Comparison of ENCODE assay signal across 9 cellular contexts in the genomic region with DNA sequence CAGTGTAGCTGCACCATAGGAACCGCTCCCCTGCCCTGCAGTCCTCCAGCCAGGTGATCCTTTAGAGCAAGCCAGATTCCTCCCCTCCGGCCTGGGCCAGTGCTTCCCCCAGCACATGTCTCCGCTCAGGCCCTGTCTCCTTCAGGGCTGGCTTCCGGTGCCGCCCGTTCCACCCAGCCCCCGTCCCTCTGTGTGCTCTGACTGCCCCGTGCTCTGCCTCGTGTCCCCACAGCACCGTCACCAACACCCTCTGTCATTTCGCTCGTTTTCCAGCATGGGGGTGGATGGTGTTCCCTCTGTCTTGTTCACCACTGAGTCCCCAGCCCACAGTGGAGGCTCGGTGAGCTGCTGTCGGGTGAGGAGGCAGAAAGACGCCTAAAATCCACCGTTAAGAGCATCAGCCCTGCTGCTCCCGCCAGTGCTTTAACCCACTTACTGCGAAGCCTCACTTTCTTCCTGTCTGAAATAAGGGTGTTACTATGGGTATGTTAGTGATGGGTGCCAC. TPM values are rescaled to one million over a fixed set of nuclear protein-coding genes. Genes with fewer than 3 reads are reported as not detected.
DNase-seq lines count a peak whose midpoint lies in the region; ATAC-seq, FAIRE-seq and TF ChIP-seq lines count a peak whose summit lies in the region.
"Had no signal": no experiment of that assay in that cellular context is flagged by ENCODE, and none has a peak within 500 bp of the region (broad histone marks: within the 10 kb centered on the region; RNA-seq: fewer than 3 reads in every experiment).

No MANE protein-coding gene starts in this region.

- peaks cover 14% of the 10 kb centered on the region for H3K36me3 ChIP-seq in BE2C
- no peaks in the 10 kb centered on the region for H3K36me3 ChIP-seq in pancreas
- no peaks in the 10 kb centered on the region for H3K36me3 ChIP-seq in thyroid gland

- intact Hi-C loops in pancreas (cut with DNase I), result no loop called here
- intact Hi-C loops in thyroid gland (cut with DNase I), result no loop called here

- H3K9me3 ChIP-seq in BE2C (no peaks in the 10 kb centered on the region), pancreas (no peaks in the 10 kb centered on the region), thyroid gland (no peaks in the 10 kb centered on the region)

- H3K27me3 ChIP-seq in BE2C, result no peaks in the 10 kb centered on the region
- no peaks in the 10 kb centered on the region for H3K27me3 ChIP-seq in HL-60 (ENCODE audit: insufficient read depth, poor library complexity, severe bottlenecking)
- H3K27me3 ChIP-seq in pancreas, result no peaks in the 10 kb centered on the region
- H3K27me3 ChIP-seq in thyroid gland, result no peaks in the 10 kb centered on the region

- no peak for TF ChIP-seq POLR2A in thyroid gland (IDR thresholded peaks at IDR 0.05)

- POLR2A ChIA-PET in HEK293T (lab: Yijun Ruan, JAX), result interaction anchor here (0.6 kb wide), 1 partner anchor 27 kb away, joined by 3 read pairs; no protein-coding TSS in a partner anchor

- H3K4me3 ChIP-seq in BE2C (ENCODE audit: low read depth, low read length), result no peak overlapping the region
- H3K4me3 ChIP-seq in HL-60 (replicated peaks; ENCODE audit: insufficient read depth, low read length), result no peak overlapping the region
- H3K4me3 ChIP-seq in fibroblast of pulmonary artery (replicated peaks; ENCODE audit: low read depth, low read length), result no peak overlapping the region
- H3K4me3 ChIP-seq in pancreas, result no peak overlapping the region
- H3K4me3 ChIP-seq in thyroid gland (replicated peaks in 1 of 3), result no peak overlapping the region

- FAIRE-seq in pancreas (lab: Jason Lieb, UNC), result no peak
- FAIRE-seq: endometrium had no signal

- H3K4me1 ChIP-seq in BE2C (peaks cover 42% of the 10 kb centered on the region), pancreas (peaks cover 35 to 67% (median 44%) of the 10 kb centered on the region in 3 donors), thyroid gland (peaks cover 60 to 83% of the 10 kb centered on the region in 2 donors)

- peak in 1 of 4 donors; percentile 19 for ATAC-seq in pancreas

- CTCF ChIA-PET in HEK293T (lab: Yijun Ruan, JAX), result interaction anchor here (0.6 kb wide), 1 partner anchor 45 kb away, joined by 3 read pairs; no protein-coding TSS in a partner anchor

- peak overlapping the region; percentile 67 for H3K27ac ChIP-seq in HL-60 (replicated peaks)
- peak overlapping the region in 3 of 4 donors; percentile 63 to 88 (median 81) for H3K27ac ChIP-seq in pancreas
- peak overlapping the region; percentile 42 to 93 (median 85) for H3K27ac ChIP-seq in thyroid gland

- no peak for TF ChIP-seq CTCF in BE2C (IDR thresholded peaks at IDR 0.05; ENCODE audit: low read depth, low read length)
- TF ChIP-seq CTCF in HL-60 (IDR thresholded peaks at IDR 0.05; ENCODE audit: insufficient read depth, low read length), result no peak
- no peak for TF ChIP-seq CTCF in fibroblast of pulmonary artery (IDR thresholded peaks at IDR 0.05; ENCODE audit: low read length, missing control alignments)
- TF ChIP-seq CTCF in pancreas (IDR thresholded peaks at IDR 0.05), result no peak
- TF ChIP-seq CTCF in thyroid gland (IDR thresholded peaks at IDR 0.05), result no peak

- DNase-seq in BE2C, result peak; percentile 70
- no peak for DNase-seq in HL-60 (ENCODE audit: low read depth in 1 of 2, low spot score in 1 of 2)
- DNase-seq in activated T-cell treated with anti-CD3 and anti-CD28 coated beads for 48 hours (ENCODE audit: low read depth), result peak; percentile 68
- peak; percentile 27 for DNase-seq in fibroblast of pulmonary artery (ENCODE audit: low read depth)
- no peak for DNase-seq in pancreas
- peak; percentile 29 to 37 for DNase-seq in thyroid gland
- no peak for DNase-seq in ACHN
- DNase-seq in HEK293T (ENCODE audit: extremely low spot score), result no peak

- in situ Hi-C loops in ACHN (cut with HindIII; ENCODE audit: low pct_ligation_motif_present, low pct_unique_long_range_greater_than_20kb, low sequenced_read_pairs), result no loop called here

- 69 to 72% methylated on average over 18 of the region's 18 CpGs for WGBS in pancreas, 2 donors
- WGBS in thyroid gland, 2 donors, result 48 to 50% methylated on average over 16 to 18 of the region's 18 CpGs

TF ChIP-seq in HEK293T, 16 proteins besides CTCF, POLR2A, EP300 and RAD21:
- no peak for TF ChIP-seq FOXM1 (IDR thresholded peaks at IDR 0.05; ENCODE audit: borderline replicate concordance)
- TF ChIP-seq HDGF (IDR thresholded peaks at IDR 0.05; ENCODE audit: borderline replicate concordance), result no peak
- TF ChIP-seq FOXK2 (IDR thresholded peaks at IDR 0.05), result no peak
- no peak for TF ChIP-seq FOXA1 (IDR thresholded peaks at IDR 0.05)
- no peak for TF ChIP-seq ELF4 (IDR thresholded peaks at IDR 0.05)
- no peak for TF ChIP-seq ZNF384 (IDR thresholded peaks at IDR 0.05)
- no peak for TF ChIP-seq BHLHE40 (IDR thresholded peaks at IDR 0.05; ENCODE audit: borderline replicate concordance)
- TF ChIP-seq CTBP1 (IDR thresholded peaks at IDR 0.05; ENCODE audit: borderline replicate concordance), result no peak
- TF ChIP-seq ARNT (IDR thresholded peaks at IDR 0.05), result no peak

RNA-seq across cellular contexts. Expression of gene TSSK6, which starts 54.5 kb away (rescaled TPM):
- polyA plus RNA-seq in BE2C (2012; ENCODE audit: insufficient read depth, insufficient read length, low read depth), result 1.5 TPM
- 1 to 10 TPM in 4 of 6 donors, under 1 TPM in 2; 0.69 to 2.3 (median 1.3) TPM for total RNA-seq in pancreas
- polyA plus RNA-seq in pancreas, result 1 to 10 TPM; 1.5 to 2.5 TPM
- 1 to 10 TPM; 1.8 to 7.7 (median 3.8) TPM for total RNA-seq in thyroid gland

RNA-seq across cellular contexts. Expression of gene NDUFA13, which starts 55.2 kb away (rescaled TPM):
- 1,465 TPM for polyA plus RNA-seq in BE2C (2012; ENCODE audit: insufficient read depth, insufficient read length, low read depth)
- total RNA-seq in pancreas (100 to 1,000 TPM in 4 of 6 donors, 10 to 100 TPM in 2; 87.9 to 154 (median 127) TPM), thyroid gland (100 to 1,000 TPM in 1 of 4 donors, 10 to 100 TPM in 3; 32.8 to 265 (median 63.6) TPM)
- polyA plus RNA-seq in pancreas, result 100 to 1,000 TPM; 147 to 178 TPM

RNA-seq across cellular contexts. Expression of gene GATAD2A, which starts 55.3 kb away (rescaled TPM):
- polyA plus RNA-seq in BE2C (2012; ENCODE audit: insufficient read depth, insufficient read length, low read depth), result 76.3 TPM
- total RNA-seq in pancreas, result 10 to 100 TPM; 31.4 to 51.8 (median 41.8) TPM
- 10 to 100 TPM; 11.9 to 13.1 TPM for polyA plus RNA-seq in pancreas
- total RNA-seq in thyroid gland, result 10 to 100 TPM; 33.2 to 82.4 (median 51.8) TPM

Comparison
In these comparisons a context has a peak if more than half of its experiments do, and no peak if none do; other contexts are left out.
1. DNase-seq: peak in BE2C (single experiment), activated T-cell treated with anti-CD3 and anti-CD28 coated beads for 48 hours (single experiment), fibroblast of pulmonary artery (single experiment) and thyroid gland (2 of 2); none in HL-60 (0 of 2), pancreas (0 of 6), ACHN (single experiment) and HEK293T (single experiment).
2. Peak in every context shown above with its lines, with median percentiles within 50 percentile points of each other: H3K27ac ChIP-seq.